ENCODE assay signal across 23 cellular contexts in the genomic region with DNA sequence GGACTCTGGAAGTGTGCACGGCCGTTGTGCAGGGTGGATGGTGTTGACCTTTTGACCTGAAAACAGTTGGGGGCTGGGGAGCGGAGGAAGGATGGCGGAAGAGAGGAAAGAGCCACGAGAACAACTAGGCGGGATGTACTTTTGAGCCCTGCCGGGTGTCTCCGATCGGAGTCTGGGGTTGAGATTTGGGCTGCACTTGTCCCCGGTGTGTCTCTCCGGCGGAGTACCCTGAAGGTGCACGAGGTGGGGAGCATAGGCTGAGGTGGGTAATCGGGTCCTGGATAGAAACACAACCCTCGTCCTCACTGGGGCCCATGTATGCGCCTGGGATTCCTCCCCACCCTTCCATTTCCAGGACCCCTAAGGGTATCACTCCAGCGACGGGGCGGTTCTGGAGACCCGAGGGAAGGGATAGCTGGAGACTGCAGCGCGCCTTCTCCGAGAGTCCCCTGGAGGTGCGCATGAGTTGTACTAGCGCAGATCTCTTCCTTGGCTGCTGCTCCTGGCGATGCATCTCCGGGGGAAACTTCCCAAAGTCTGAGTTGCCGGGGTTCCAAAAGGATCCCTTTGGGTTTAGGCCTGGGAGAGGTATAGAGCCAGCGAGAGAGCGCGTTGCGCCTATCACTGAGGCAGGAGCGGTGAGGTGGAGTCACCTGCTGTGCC. TPM values are rescaled to one million over a fixed set of nuclear protein-coding genes. Genes with fewer than 3 reads are reported as not detected.
A peak's percentile ranks its signal among the peaks of the same experiment; 100 is the strongest.
DNase-seq lines count a peak whose midpoint lies in the region; ATAC-seq and TF ChIP-seq lines count a peak whose summit lies in the region.
"Had no signal": no experiment of that assay in that cellular context is flagged by ENCODE, and none has a peak within 500 bp of the region (broad histone marks: within the 10 kb centered on the region; RNA-seq: fewer than 3 reads in every experiment).

No MANE protein-coding gene starts in this region.

- H3K4me3 Mint-ChIP-seq in activated naive CD4-positive, alpha-beta T cell treated with anti-CD3 and anti-CD28 coated beads, Interleukin-2, amount 10 ng/mL, durations not matched to agents 7 days and 5 days: no peak overlapping the region
- H3K4me3 Mint-ChIP-seq in T-cell: peak overlapping the region in 2 of 3 donors; percentile 13 to 46
- peak overlapping the region; percentile 46 for H3K4me3 Mint-ChIP-seq in stimulated activated effector memory CD8-positive, alpha-beta T cell treated with anti-CD3 and anti-CD28 coated beads, Interleukin-12 subunit alpha, Interleukin-12 subunit beta, amount 100 ng/mL, for 72 hours
- H3K4me3 Mint-ChIP-seq: nephron had no signal

- intact Hi-C loops in body of pancreas (cut with DNase I): no loop called here

- no peak for ATAC-seq in T-cell (replicated peaks in 1 of 4)
- no peak for ATAC-seq in stimulated activated effector memory CD8-positive, alpha-beta T cell treated with anti-CD3 and anti-CD28 coated beads, Interleukin-12 subunit alpha, Interleukin-12 subunit beta, amount 100 ng/mL, for 72 hours
- no peak for ATAC-seq in body of pancreas
- ATAC-seq: HCT116 had no signal

- DNase-seq in activated naive CD4-positive, alpha-beta T cell treated with anti-CD3 and anti-CD28 coated beads, Interleukin-2, amount 10 ng/mL, durations not matched to agents 7 days and 5 days: no peak
- DNase-seq in activated naive CD4-positive, alpha-beta T cell (lab: John Stamatoyannopoulos, UW): no peak
- DNase-seq in T-cell: peak in 2 of 34 experiments; percentile 4 to 7
- DNase-seq in stimulated activated effector memory CD8-positive, alpha-beta T cell treated with anti-CD3 and anti-CD28 coated beads, Interleukin-12 subunit alpha, Interleukin-12 subunit beta, amount 100 ng/mL, for 72 hours (ENCODE audit: low spot score in 2 of 2): no peak
- no peak for DNase-seq in germinal center (ENCODE audit: low spot score)
- DNase-seq in body of pancreas: no peak
- no peak for DNase-seq in NOMO-1 (lab: John Stamatoyannopoulos, UW; ENCODE audit: unreplicated experiment in 2 of 2)
- DNase-seq: foreskin melanocyte; GDM1; immature natural killer cell; NCI-H2029; NCI-H510A; stimulated activated CD4-positive, alpha-beta T cell treated with anti-CD3 and anti-CD28 coated beads, Interleukin-1b, Interleukin-23, amount 100 ng/mL, for 48 hours; testis had no signal

- no peaks in the 10 kb centered on the region for H3K9me3 Mint-ChIP-seq in activated naive CD4-positive, alpha-beta T cell treated with anti-CD3 and anti-CD28 coated beads, Interleukin-2, amount 10 ng/mL, durations not matched to agents 7 days and 5 days
- H3K9me3 Mint-ChIP-seq in T-cell: no peaks in the 10 kb centered on the region
- H3K9me3 Mint-ChIP-seq in stimulated activated effector memory CD8-positive, alpha-beta T cell treated with anti-CD3 and anti-CD28 coated beads, Interleukin-12 subunit alpha, Interleukin-12 subunit beta, amount 100 ng/mL, for 72 hours: no peaks in the 10 kb centered on the region
- H3K9me3 Mint-ChIP-seq: activated T-helper 2 cell treated with anti-CD3 and anti-CD28 coated beads, Interferon-gamma antibody, Interleukin-2, Interleukin-4, amounts not matched to agents 10 μg/mL and 5 μg/mL and 100 μg/mL, durations not matched to agents 14 hours and 24 hours and 36 hours; nephron had no signal

- H3K27me3 ChIP-seq in iPS-18a (ENCODE audit: control insufficient read depth, insufficient read depth, low read length) (peaks cover 100% of the 10 kb centered on the region), body of pancreas (peaks cover 8 to 71% of the 10 kb centered on the region in 2 donors)

- H3K27ac ChIP-seq in iPS-18a (ENCODE audit: low read length) (no peak overlapping the region), body of pancreas (no peak overlapping the region)
- H3K27ac ChIP-seq: ascending aorta, right atrium auricular region, testis had no signal

- H3K4me1 Mint-ChIP-seq in activated naive CD4-positive, alpha-beta T cell treated with anti-CD3 and anti-CD28 coated beads, Interleukin-2, amount 10 ng/mL, durations not matched to agents 7 days and 5 days: peaks cover 57% of the 10 kb centered on the region
- peaks cover 70 to 75% (median 74%) of the 10 kb centered on the region in 3 donors for H3K4me1 Mint-ChIP-seq in T-cell
- H3K4me1 Mint-ChIP-seq in stimulated activated effector memory CD8-positive, alpha-beta T cell treated with anti-CD3 and anti-CD28 coated beads, Interleukin-12 subunit alpha, Interleukin-12 subunit beta, amount 100 ng/mL, for 72 hours: peaks cover 70% of the 10 kb centered on the region

- no peaks in the 10 kb centered on the region for H3K36me3 ChIP-seq in iPS-18a (ENCODE audit: control insufficient read depth, low read depth, low read length)
- no peaks in the 10 kb centered on the region for H3K36me3 ChIP-seq in body of pancreas (replicated peaks in 1 of 2; ENCODE audit: insufficient read depth in 1 of 2, low read depth in 2 of 2)
- H3K36me3 ChIP-seq: ascending aorta, right atrium auricular region had no signal

- H3K4me3 ChIP-seq in iPS-18a (ENCODE audit: low read length): peak overlapping the region; percentile 41
- H3K4me3 ChIP-seq in body of pancreas: no peak overlapping the region
- H3K4me3 ChIP-seq: ascending aorta, lung, right atrium auricular region, testis had no signal

- no peak for TF ChIP-seq POLR2A in body of pancreas (IDR thresholded peaks at IDR 0.05)

- H3K36me3 Mint-ChIP-seq in activated naive CD4-positive, alpha-beta T cell treated with anti-CD3 and anti-CD28 coated beads, Interleukin-2, amount 10 ng/mL, durations not matched to agents 7 days and 5 days: peaks cover 10% of the 10 kb centered on the region
- no peaks in the 10 kb centered on the region for H3K36me3 Mint-ChIP-seq in T-cell
- H3K36me3 Mint-ChIP-seq in stimulated activated effector memory CD8-positive, alpha-beta T cell treated with anti-CD3 and anti-CD28 coated beads, Interleukin-12 subunit alpha, Interleukin-12 subunit beta, amount 100 ng/mL, for 72 hours: no peaks in the 10 kb centered on the region

- H3K27me3 Mint-ChIP-seq in activated naive CD4-positive, alpha-beta T cell treated with anti-CD3 and anti-CD28 coated beads, Interleukin-2, amount 10 ng/mL, durations not matched to agents 7 days and 5 days: peaks cover 100% of the 10 kb centered on the region
- H3K27me3 Mint-ChIP-seq in T-cell: peaks cover 78 to 87% of the 10 kb centered on the region in 2 donors

- 4 to 12% methylated on average over 14 to 33 of the region's 33 CpGs for whole genome bisulfite sequencing in body of pancreas, 2 donors

- H3K9ac ChIP-seq in iPS-18a (ENCODE audit: low read length): no peak overlapping the region

- H3K4me1 ChIP-seq in iPS-18a (ENCODE audit: control insufficient read depth, low read depth, low read length): peaks cover 43% of the 10 kb centered on the region
- peaks cover 38% of the 10 kb centered on the region for H3K4me1 ChIP-seq in body of pancreas
- H3K4me1 ChIP-seq: testis had no signal

- H3K9me3 ChIP-seq in iPS-18a (ENCODE audit: control insufficient read depth, low read depth, low read length) (no peaks in the 10 kb centered on the region), body of pancreas (no peaks in the 10 kb centered on the region)
- H3K9me3 ChIP-seq: ascending aorta, right atrium auricular region, testis had no signal

- POLR2A ChIA-PET in T-cell (lab: Charles Lee): no interaction called here

- TF ChIP-seq CTCF in body of pancreas (IDR thresholded peaks at IDR 0.05): no peak

- H3K27ac Mint-ChIP-seq in activated naive CD4-positive, alpha-beta T cell treated with anti-CD3 and anti-CD28 coated beads, Interleukin-2, amount 10 ng/mL, durations not matched to agents 7 days and 5 days: peak overlapping the region; percentile 80
- peak overlapping the region in 1 of 2 donors; percentile 25 for H3K27ac Mint-ChIP-seq in T-cell
- no peak overlapping the region for H3K27ac Mint-ChIP-seq in stimulated activated effector memory CD8-positive, alpha-beta T cell treated with anti-CD3 and anti-CD28 coated beads, Interleukin-12 subunit alpha, Interleukin-12 subunit beta, amount 100 ng/mL, for 72 hours
- H3K27ac Mint-ChIP-seq: activated T-helper 2 cell treated with anti-CD3 and anti-CD28 coated beads, Interferon-gamma antibody, Interleukin-2, Interleukin-4, amounts not matched to agents 10 μg/mL and 5 μg/mL and 100 μg/mL, durations not matched to agents 14 hours and 24 hours and 36 hours; immature natural killer cell; nephron had no signal

- CTCF ChIA-PET in activated naive CD4-positive, alpha-beta T cell treated with anti-CD3 and anti-CD28 coated beads, Interleukin-2, amount 10 ng/mL, durations not matched to agents 7 days and 5 days (lab: Charles Lee): no interaction called here
- CTCF ChIA-PET in T-cell (lab: Charles Lee): interaction anchor here (0.6 kb wide), 2 partner anchors 113 to 236 kb away, joined by 3 to 6 read pairs; no protein-coding TSS in a partner anchor

RNA-seq across cellular contexts. Expression of a gene that starts 4.6 kb away (rescaled TPM):
- total RNA-seq in T-cell (not detected), body of pancreas (not detected)
- total RNA-seq: activated T-helper 2 cell treated with anti-CD3 and anti-CD28 coated beads, Interferon-gamma antibody, Interleukin-2, Interleukin-4, amounts not matched to agents 10 μg/mL and 5 μg/mL and 100 μg/mL, durations not matched to agents 14 hours and 24 hours and 36 hours; ascending aorta; HT-29; lung; right atrium auricular region had no signal

RNA-seq across cellular contexts. Expression of a gene that starts 7.5 kb away (rescaled TPM):
- total RNA-seq in T-cell (under 1 TPM in 1 of 5 donors, not detected in 4; 0.33 TPM), body of pancreas (not detected)
- total RNA-seq: activated T-helper 2 cell treated with anti-CD3 and anti-CD28 coated beads, Interferon-gamma antibody, Interleukin-2, Interleukin-4, amounts not matched to agents 10 μg/mL and 5 μg/mL and 100 μg/mL, durations not matched to agents 14 hours and 24 hours and 36 hours; ascending aorta; HT-29; lung; M059J; right atrium auricular region had no signal

RNA-seq across cellular contexts. Expression of a gene that starts 10.9 kb away (rescaled TPM):
- total RNA-seq in T-cell (100 to 1,000 TPM; 116 to 139 (median 127) TPM), body of pancreas (10 to 100 TPM; 39.4 to 51.1 TPM)
